In genomic region chr16:4415538-4416199, GRCh38 we compare ENCODE assay signal across 8 cellular contexts. TPM values are rescaled to one million over a fixed set of nuclear protein-coding genes. Genes with fewer than 3 reads are reported as not detected.
DNase-seq lines count a peak whose midpoint lies in the region; ATAC-seq and TF ChIP-seq lines count a peak whose summit lies in the region.

No MANE protein-coding gene starts in this region.

- peak overlapping the region; percentile 29 to 99 (median 92) for H3K27ac ChIP-seq in dorsolateral prefrontal cortex
- peak overlapping the region; percentile 76 to 88 for H3K27ac ChIP-seq in lung (ENCODE audit: low read depth in 1 of 2, low read length in 1 of 2)

- H3K4me1 ChIP-seq in lung (ENCODE audit: control insufficient read depth in 2 of 2, insufficient read depth in 2 of 2, low read length in 2 of 2) = peaks cover 0 to 13% of the 10 kb centered on the region in 2 donors

- intact Hi-C loops in dorsolateral prefrontal cortex (cut with DNase I) = loop anchor here in 1 of 2 donors (2.0 kb wide), 1 partner anchor 61 kb away; the partner anchor contains the start of gene HMOX2

- no peaks in the 10 kb centered on the region for H3K9me3 ChIP-seq in lung (ENCODE audit: control insufficient read depth in 2 of 2, insufficient read depth in 1 of 2, low read length in 1 of 2)

- WGBS in lung, 2 donors = 0 to 1% methylated on average over 26 to 44 of the region's 44 CpGs

- DNase-seq in NCI-H345 (lab: John Stamatoyannopoulos, UW) = peak; percentile 33
- no peak for DNase-seq in NCI-H345 treated with DMSO at 0.1 percent for 48 hours (lab: John Stamatoyannopoulos, UW; ENCODE audit: unreplicated experiment)
- DNase-seq in LHCN-M2 (ENCODE audit: low read depth) = peak; percentile 19
- peak; percentile 36 to 38 for DNase-seq in activated CD4-positive, alpha-beta T cell treated with anti-CD3 and anti-CD28 coated beads, Interleukin-2, amount 50 U/mL, for 4 hours
- peak in 7 of 10 donors; percentile 32 to 70 (median 46) for DNase-seq in dorsolateral prefrontal cortex
- DNase-seq in lung (ENCODE audit: low spot score) = peak; percentile 59
- peak; percentile 30 to 41 for DNase-seq in stimulated activated CD8-positive, alpha-beta memory T cell treated with anti-CD3 and anti-CD28 coated beads, Interleukin-2, amount 100 ng/mL, for 48 hours (ENCODE audit: low read depth in 2 of 2)
- DNase-seq in NCI-H524 treated with DMSO at 0.1 percent for 48 hours (lab: John Stamatoyannopoulos, UW) = no peak

- ATAC-seq in lung (ENCODE audit: insufficient read depth, low FRiP score) = peak; percentile 33

- TF ChIP-seq CTCF in dorsolateral prefrontal cortex (IDR thresholded peaks at IDR 0.05 in 54 of 56, conservative IDR thresholded peaks at IDR 0.05 in 2 of 56; ENCODE audit: low read depth in 1 of 56, partially characterized antibody in 56 of 56) = peak in 4 of 56 donors; percentile 11 to 20 (median 14)
- no peak for TF ChIP-seq CTCF in lung (IDR thresholded peaks at IDR 0.05; ENCODE audit: control extremely low read depth, extremely low read depth)

- peaks cover 0 to 11% of the 10 kb centered on the region in 2 donors for H3K36me3 ChIP-seq in lung (ENCODE audit: control insufficient read depth in 2 of 2, insufficient read depth in 2 of 2, low read length in 2 of 2)

- H3K27me3 ChIP-seq in dorsolateral prefrontal cortex = no peaks in the 10 kb centered on the region
- no peaks in the 10 kb centered on the region for H3K27me3 ChIP-seq in lung (ENCODE audit: control insufficient read depth, insufficient read depth)

- H3K4me3 ChIP-seq in dorsolateral prefrontal cortex (peak overlapping the region; percentile 73 to 99 (median 95)), lung (peak overlapping the region; percentile 86)

RNA-seq across cellular contexts. Expression of gene CORO7, which starts 0.7 kb away (rescaled TPM):
- 23.7 and 34.8 TPM in 2 replicates for total RNA-seq in LHCN-M2 (2014; rRNA removed)
- 14.7 TPM for polyA plus RNA-seq in LHCN-M2 (2012)
- total RNA-seq in dorsolateral prefrontal cortex = 100 to 1,000 TPM in 1 of 120 experiments, 10 to 100 TPM in 119; 38.4 to 111 (median 63.7) TPM
- 10 to 100 TPM; 32.3 to 86.2 TPM for total RNA-seq in lung
- 10 to 100 TPM; 27.8 to 60.0 TPM for polyA plus RNA-seq in lung

RNA-seq across cellular contexts. Expression of gene DNAJA3, which starts 10.0 kb away (rescaled TPM):
- 64.2 and 69.4 TPM in 2 replicates for total RNA-seq in LHCN-M2 (2014; rRNA removed)
- polyA plus RNA-seq in LHCN-M2 (2012) = 28.1 TPM
- total RNA-seq in dorsolateral prefrontal cortex = 10 to 100 TPM; 38.3 to 66.6 (median 53.2) TPM
- total RNA-seq in lung = 10 to 100 TPM; 36.9 to 38.5 TPM
- polyA plus RNA-seq in lung = 10 to 100 TPM; 24.8 to 34.2 TPM

RNA-seq across cellular contexts. Expression of gene VASN, which starts 44.0 kb away (rescaled TPM):
- 7.1 and 12.5 TPM in 2 replicates for total RNA-seq in LHCN-M2 (2014; rRNA removed)
- 19.7 TPM for polyA plus RNA-seq in LHCN-M2 (2012)
- total RNA-seq in dorsolateral prefrontal cortex = 10 to 100 TPM in 84 of 120 experiments, 1 to 10 TPM in 36; 3.9 to 49.4 (median 12.1) TPM
- total RNA-seq in lung = 10 to 100 TPM; 32.9 to 42.9 TPM
- 10 to 100 TPM; 18.8 to 29.6 TPM for polyA plus RNA-seq in lung

RNA-seq across cellular contexts. Expression of gene NMRAL1, which starts 58.8 kb away (rescaled TPM):
- total RNA-seq in LHCN-M2 (2014; rRNA removed) = 27.6 and 40.7 TPM in 2 replicates
- 30.0 TPM for polyA plus RNA-seq in LHCN-M2 (2012)
- 10 to 100 TPM; 28.4 to 78.4 (median 55.8) TPM for total RNA-seq in dorsolateral prefrontal cortex
- total RNA-seq in lung = 10 to 100 TPM; 23.4 to 52.9 TPM
- 10 to 100 TPM; 40.7 to 57.4 TPM for polyA plus RNA-seq in lung

Comparison
In these comparisons a context has a peak if more than half of its experiments do, and no peak if none do; other contexts are left out.
1. DNase-seq: peak in NCI-H345 (single experiment), LHCN-M2 (single experiment), activated CD4-positive, alpha-beta T cell treated with anti-CD3 and anti-CD28 coated beads, Interleukin-2, amount 50 U/mL, for 4 hours (2 of 2), dorsolateral prefrontal cortex (7 of 10), lung (single experiment) and stimulated activated CD8-positive, alpha-beta memory T cell treated with anti-CD3 and anti-CD28 coated beads, Interleukin-2, amount 100 ng/mL, for 48 hours (2 of 2); none in NCI-H345 treated with DMSO at 0.1 percent for 48 hours (single experiment) and NCI-H524 treated with DMSO at 0.1 percent for 48 hours (single experiment).